In genomic region chr17:33266611-33267010, GRCh38 we compare ENCODE assay signal across 16 cellular contexts. TPM values are rescaled to one million over a fixed set of nuclear protein-coding genes. Genes with fewer than 3 reads are reported as not detected.
DNase-seq lines count a peak whose midpoint lies in the region; ATAC-seq and TF ChIP-seq lines count a peak whose summit lies in the region.
"Had no signal": no experiment of that assay in that cellular context is flagged by ENCODE, and none has a peak within 500 bp of the region (broad histone marks: within the 10 kb centered on the region; RNA-seq: fewer than 3 reads in every experiment).

No MANE protein-coding gene starts in this region.

- H3K4me3 Mint-ChIP-seq in type B pancreatic cell: no peak overlapping the region
- H3K4me3 Mint-ChIP-seq: CD4-positive, alpha-beta memory T cell; IgD-negative memory B cell had no signal

- H3K4me3 ChIP-seq in SK-N-SH (ENCODE audit: low read depth in 2 of 2, low read length in 1 of 2) (no peak overlapping the region; a peak in 1 of 4 replicates), PC-3 (ENCODE audit: low read length) (no peak overlapping the region), esophagus muscularis mucosa (no peak overlapping the region)

- H2AFZ ChIP-seq in SK-N-SH (ENCODE audit: low read depth) (no peak overlapping the region), PC-3 (ENCODE audit: low read length) (no peak overlapping the region)

- H3K4me1 ChIP-seq in SK-N-SH (ENCODE audit: control insufficient read depth in 1 of 2, insufficient read depth in 2 of 2, low read depth in 1 of 2, low read length in 1 of 2): peaks cover 0 to 20% of the 10 kb centered on the region in 2 experiments; a peak in 2 of 4 replicates
- peaks cover 14% of the 10 kb centered on the region for H3K4me1 ChIP-seq in PC-3 (ENCODE audit: insufficient read depth, low read length)
- H3K4me1 ChIP-seq in esophagus muscularis mucosa: no peaks in the 10 kb centered on the region
- H3K4me1 ChIP-seq: BE2C had no signal

- peaks cover 4% of the 10 kb centered on the region for H3K9me3 Mint-ChIP-seq in type B pancreatic cell

- H3K27ac Mint-ChIP-seq in type B pancreatic cell: peak overlapping the region; percentile 44
- H3K27ac Mint-ChIP-seq: CD4-positive, alpha-beta memory T cell; IgD-negative memory B cell had no signal

- peaks cover 11% of the 10 kb centered on the region for H3F3A ChIP-seq in SK-N-SH (replicated peaks; ENCODE audit: insufficient read depth)
- H3F3A ChIP-seq in PC-3 (ENCODE audit: low read length, unreplicated experiment): no peaks in the 10 kb centered on the region

- no peaks in the 10 kb centered on the region for H3K36me3 ChIP-seq in SK-N-SH (replicated peaks in 1 of 2; ENCODE audit: control insufficient read depth in 1 of 2, insufficient read depth in 2 of 2, low read length in 1 of 2)
- no peaks in the 10 kb centered on the region for H3K36me3 ChIP-seq in PC-3 (ENCODE audit: low read depth, low read length)
- H3K36me3 ChIP-seq in esophagus muscularis mucosa: no peaks in the 10 kb centered on the region
- H3K36me3 ChIP-seq: BE2C had no signal

- 38% methylated on average over 10 of the region's 10 CpGs for WGBS in SK-N-SH (ENCODE audit: low lambda C conversion rate)
- 54% methylated on average over 10 of the region's 10 CpGs for WGBS in esophagus muscularis mucosa

- no peaks in the 10 kb centered on the region for H3K36me3 Mint-ChIP-seq in type B pancreatic cell
- H3K36me3 Mint-ChIP-seq: CD4-positive, alpha-beta memory T cell; IgD-negative memory B cell had no signal

- intact Hi-C loops in PC-3 (cut with micrococcal nuclease): no loop called here
- intact Hi-C loops in esophagus muscularis mucosa (cut with DNase I): loop anchor here (5.0 kb wide), 1 partner anchor 34 kb away; no protein-coding TSS in a partner anchor

- H3K79me2 ChIP-seq in SK-N-SH (ENCODE audit: insufficient read depth): no peaks in the 10 kb centered on the region
- no peaks in the 10 kb centered on the region for H3K79me2 ChIP-seq in PC-3 (ENCODE audit: low read length)

- BruUV-seq in PC-3 (replicated peaks; lab: Mats Ljungman, UMichigan): no TSS peak

- H3K27ac ChIP-seq in SK-N-SH (ENCODE audit: low read depth in 2 of 2, low read length in 1 of 2) (peak overlapping the region in 1 of 2 experiments; percentile 55; a peak in 2 of 4 replicates), PC-3 (ENCODE audit: low read length) (peak overlapping the region; percentile 43), epithelial cell of prostate (peak overlapping the region; percentile 30), esophagus muscularis mucosa (replicated peaks in 1 of 4) (no peak overlapping the region)
- H3K27ac ChIP-seq: C4-2B had no signal

- TF ChIP-seq RAD21 in SK-N-SH (IDR thresholded peaks at IDR 0.05; ENCODE audit: low read length): no peak

- POLR2A ChIA-PET in SK-N-SH (lab: Yijun Ruan, JAX): no interaction called here
- POLR2A ChIA-PET in PC-3 (lab: Charles Lee; ENCODE audit: unreplicated experiment): no interaction called here

- H4K20me1 ChIP-seq in SK-N-SH (ENCODE audit: insufficient read depth) (no peaks in the 10 kb centered on the region), PC-3 (ENCODE audit: low read length) (no peaks in the 10 kb centered on the region)

- no peak for TF ChIP-seq EP300 in SK-N-SH (IDR thresholded peaks at IDR 0.05; ENCODE audit: borderline replicate concordance in 1 of 2, low read depth in 1 of 2, low read length in 1 of 2)
- TF ChIP-seq EP300 in esophagus muscularis mucosa (IDR thresholded peaks at IDR 0.05): no peak

- no peak overlapping the region for H3K9ac ChIP-seq in SK-N-SH
- H3K9ac ChIP-seq in PC-3 (ENCODE audit: low read length): no peak overlapping the region

- ATAC-seq in SK-N-SH treated with all-trans-retinoic acid at 6 μM for 48 hours (no peak), PC-3 (no peak), HG02588 (IDR thresholded peaks at IDR 0.05; ENCODE audit: unreplicated experiment) (no peak)
- ATAC-seq: HCT116 had no signal

- no peak for TF ChIP-seq CTCF in SK-N-SH (IDR thresholded peaks at IDR 0.05)
- no peak for TF ChIP-seq CTCF in PC-3 (conservative IDR thresholded peaks at IDR 0.05; ENCODE audit: low read depth, low read length)
- no peak for TF ChIP-seq CTCF in type B pancreatic cell (conservative IDR thresholded peaks at IDR 0.05)
- TF ChIP-seq CTCF in esophagus muscularis mucosa (IDR thresholded peaks at IDR 0.05): no peak

- H3K9me3 ChIP-seq in SK-N-SH (no peaks in the 10 kb centered on the region), PC-3 (ENCODE audit: low read length) (no peaks in the 10 kb centered on the region), esophagus muscularis mucosa (no peaks in the 10 kb centered on the region)
- H3K9me3 ChIP-seq: BE2C had no signal

- peaks cover 58% of the 10 kb centered on the region for H3K27me3 Mint-ChIP-seq in type B pancreatic cell

- H3K4me2 ChIP-seq in SK-N-SH (peak overlapping the region; percentile 67; the same call in 1 of the 2 replicates), PC-3 (ENCODE audit: low read length) (peak overlapping the region; percentile 53; the same call in 1 of the 2 replicates)

- CTCF ChIA-PET in SK-N-SH (lab: Yijun Ruan, JAX): no interaction called here
- CTCF ChIA-PET in PC-3 (lab: Charles Lee): no interaction called here

- no peak for TF ChIP-seq POLR2A in esophagus muscularis mucosa (IDR thresholded peaks at IDR 0.05; ENCODE audit: low read depth)

- DNase-seq in SK-N-SH: no peak
- no peak for DNase-seq in PC-3
- DNase-seq in epithelial cell of prostate (ENCODE audit: low read depth, low spot score): no peak
- no peak for DNase-seq in type B pancreatic cell (ENCODE audit: extremely low spot score, unreplicated experiment)
- DNase-seq in SHP77 treated with DMSO at 0.1 percent for 48 hours (lab: John Stamatoyannopoulos, UW): no peak
- no peak for DNase-seq in esophagus muscularis mucosa (ENCODE audit: extremely low spot score)
- DNase-seq: 8988T; BE2C; CD4-positive, alpha-beta memory T cell; DMS79 had no signal

- H3K9me2 ChIP-seq in SK-N-SH (no peaks in the 10 kb centered on the region), PC-3 (replicated peaks; ENCODE audit: low read length) (no peaks in the 10 kb centered on the region)

- H3K27me3 ChIP-seq in SK-N-SH (ENCODE audit: insufficient read depth) (no peaks in the 10 kb centered on the region), PC-3 (ENCODE audit: low read length) (no peaks in the 10 kb centered on the region), esophagus muscularis mucosa (peaks cover 0 to 42% (median 0%) of the 10 kb centered on the region in 4 donors)

- peaks cover 16% of the 10 kb centered on the region for H3K4me1 Mint-ChIP-seq in type B pancreatic cell (ENCODE audit: unreplicated experiment)
- H3K4me1 Mint-ChIP-seq: CD4-positive, alpha-beta memory T cell; IgD-negative memory B cell had no signal

TF ChIP-seq in SK-N-SH, 30 proteins besides CTCF, POLR2A, EP300 and RAD21 (continues in another document):
- TF ChIP-seq RXRA (IDR thresholded peaks at IDR 0.05; ENCODE audit: borderline replicate concordance, low read depth): no peak
- no peak for TF ChIP-seq RCOR1 (IDR thresholded peaks at IDR 0.05; ENCODE audit: low read length)
- no peak for TF ChIP-seq MXI1 (IDR thresholded peaks at IDR 0.05; ENCODE audit: low read depth, low read length)
- TF ChIP-seq MEF2A (IDR thresholded peaks at IDR 0.05; ENCODE audit: borderline replicate concordance, low read depth): no peak
- TF ChIP-seq, protein P1, sequence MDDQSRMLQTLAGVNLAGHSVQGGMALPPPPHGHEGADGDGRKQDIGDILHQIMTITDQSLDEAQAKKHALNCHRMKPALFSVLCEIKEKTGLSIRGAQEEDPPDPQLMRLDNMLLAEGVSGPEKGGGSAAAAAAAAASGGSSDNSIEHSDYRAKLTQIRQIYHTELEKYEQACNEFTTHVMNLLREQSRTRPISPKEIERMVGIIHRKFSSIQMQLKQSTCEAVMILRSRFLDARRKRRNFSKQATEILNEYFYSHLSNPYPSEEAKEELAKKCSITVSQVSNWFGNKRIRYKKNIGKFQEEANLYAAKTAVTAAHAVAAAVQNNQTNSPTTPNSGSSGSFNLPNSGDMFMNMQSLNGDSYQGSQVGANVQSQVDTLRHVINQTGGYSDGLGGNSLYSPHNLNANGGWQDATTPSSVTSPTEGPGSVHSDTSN (IDR thresholded peaks at IDR 0.05): no peak
- TF ChIP-seq NFIC (IDR thresholded peaks at IDR 0.05; ENCODE audit: borderline replicate concordance): no peak

TF ChIP-seq in SK-N-SH treated with all-trans-retinoic acid at 6 μM for 48 hours, 23 proteins besides CTCF, POLR2A, EP300 and RAD21 (continues in another document):
- TF ChIP-seq, protein P2, sequence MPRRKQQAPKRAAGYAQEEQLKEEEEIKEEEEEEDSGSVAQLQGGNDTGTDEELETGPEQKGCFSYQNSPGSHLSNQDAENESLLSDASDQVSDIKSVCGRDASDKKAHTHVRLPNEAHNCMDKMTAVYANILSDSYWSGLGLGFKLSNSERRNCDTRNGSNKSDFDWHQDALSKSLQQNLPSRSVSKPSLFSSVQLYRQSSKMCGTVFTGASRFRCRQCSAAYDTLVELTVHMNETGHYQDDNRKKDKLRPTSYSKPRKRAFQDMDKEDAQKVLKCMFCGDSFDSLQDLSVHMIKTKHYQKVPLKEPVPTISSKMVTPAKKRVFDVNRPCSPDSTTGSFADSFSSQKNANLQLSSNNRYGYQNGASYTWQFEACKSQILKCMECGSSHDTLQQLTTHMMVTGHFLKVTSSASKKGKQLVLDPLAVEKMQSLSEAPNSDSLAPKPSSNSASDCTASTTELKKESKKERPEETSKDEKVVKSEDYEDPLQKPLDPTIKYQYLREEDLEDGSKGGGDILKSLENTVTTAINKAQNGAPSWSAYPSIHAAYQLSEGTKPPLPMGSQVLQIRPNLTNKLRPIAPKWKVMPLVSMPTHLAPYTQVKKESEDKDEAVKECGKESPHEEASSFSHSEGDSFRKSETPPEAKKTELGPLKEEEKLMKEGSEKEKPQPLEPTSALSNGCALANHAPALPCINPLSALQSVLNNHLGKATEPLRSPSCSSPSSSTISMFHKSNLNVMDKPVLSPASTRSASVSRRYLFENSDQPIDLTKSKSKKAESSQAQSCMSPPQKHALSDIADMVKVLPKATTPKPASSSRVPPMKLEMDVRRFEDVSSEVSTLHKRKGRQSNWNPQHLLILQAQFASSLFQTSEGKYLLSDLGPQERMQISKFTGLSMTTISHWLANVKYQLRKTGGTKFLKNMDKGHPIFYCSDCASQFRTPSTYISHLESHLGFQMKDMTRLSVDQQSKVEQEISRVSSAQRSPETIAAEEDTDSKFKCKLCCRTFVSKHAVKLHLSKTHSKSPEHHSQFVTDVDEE (CRISPR knock-in tag; IDR thresholded peaks at IDR 0.05): no peak
- TF ChIP-seq ZNF8 (CRISPR knock-in tag; IDR thresholded peaks at IDR 0.05) (no peak), ZC3H10 (CRISPR knock-in tag; IDR thresholded peaks at IDR 0.05) (no peak)

RNA-seq across cellular contexts. Expression of gene ASIC2, which starts 26.5 kb away (rescaled TPM):
- 0.08 and 0.13 TPM in 2 replicates for polyA plus RNA-seq in SK-N-SH (2012; rRNA removed)
- polyA plus RNA-seq in SK-N-SH (2012; cell fraction: cytosol; rRNA removed): 0.05 and 0.09 TPM in 2 replicates
- 0.04 and 0.08 TPM in 2 replicates for polyA plus RNA-seq in SK-N-SH (2012; cell fraction: nucleus; rRNA removed)
- 0.11 and 0.12 TPM in 2 replicates for total RNA-seq in PC-3 (2014; rRNA removed)
- 2.2 and 3.4 TPM in 2 replicates for total RNA-seq in type B pancreatic cell (ENCODE audit: low replicate concordance)
- total RNA-seq in esophagus muscularis mucosa: under 1 TPM in 1 of 4 donors, not detected in 3; 0.13 TPM
- total RNA-seq: CD4-positive, alpha-beta memory T cell; HT-29 had no signal
- polyA plus RNA-seq: CD4-positive, alpha-beta memory T cell; IgD-negative memory B cell had no signal

Comparison
In these comparisons a context has a peak if more than half of its experiments do, and no peak if none do; other contexts are left out.
1. H3K27ac ChIP-seq: peak in PC-3 (single experiment) and epithelial cell of prostate (single experiment); none in esophagus muscularis mucosa (0 of 4).